15 cellular contexts compared by ENCODE assay signal in genomic region chr2:21263622-21264021, GRCh38.
DNase-seq lines count a peak whose midpoint lies in the region; ATAC-seq and TF ChIP-seq lines count a peak whose summit lies in the region.
"Had no signal": no experiment of that assay in that cellular context is flagged by ENCODE, and none has a peak within 500 bp of the region (broad histone marks: within the 10 kb centered on the region; RNA-seq: fewer than 3 reads in every experiment).

No MANE protein-coding gene starts in this region.

- peak overlapping the region; percentile 98 for H3K27ac ChIP-seq in cingulate gyrus (ENCODE audit: low read depth, low read length)
- no peak overlapping the region for H3K27ac ChIP-seq in upper lobe of left lung

- TF ChIP-seq EP300 in upper lobe of left lung (IDR thresholded peaks at IDR 0.05) = no peak

- TF ChIP-seq POLR2A in upper lobe of left lung (IDR thresholded peaks at IDR 0.05) = no peak

- no peaks in the 10 kb centered on the region for H3K27me3 ChIP-seq in upper lobe of left lung
- H3K27me3 ChIP-seq: MG63 had no signal

- TF ChIP-seq CTCF in upper lobe of left lung (IDR thresholded peaks at IDR 0.05) = no peak

- DNase-seq in C1 segment of cervical spinal cord (lab: John Stamatoyannopoulos, UW) (peak in 12 of 14 donors; percentile 27 to 85 (median 65)), islet precursor cell (peak; percentile 32), putamen (ENCODE audit: low spot score) (peak; percentile 90), NCI-H1436 (lab: John Stamatoyannopoulos, UW) (no peak), MV-4-11 (lab: John Stamatoyannopoulos, UW) (no peak), upper lobe of left lung (no peak), NCI-H1092 (lab: John Stamatoyannopoulos, UW) (no peak)
- DNase-seq: Caco-2, HFFc6, MG63, NCI-H1105 treated with DMSO at 0.1 percent for 48 hours, NCI-H187 treated with DMSO at 0.1 percent for 48 hours, NCI-H2171 treated with DMSO at 0.1 percent for 48 hours, NCI-H510A had no signal

- H3K9me3 ChIP-seq in upper lobe of left lung = no peaks in the 10 kb centered on the region
- H3K9me3 ChIP-seq: Caco-2, MG63 had no signal

- no peaks in the 10 kb centered on the region for H3K4me1 ChIP-seq in upper lobe of left lung

- no peaks in the 10 kb centered on the region for H3K36me3 ChIP-seq in upper lobe of left lung
- H3K36me3 ChIP-seq: MG63 had no signal

- WGBS in upper lobe of left lung, 2 donors = 85 to 92% methylated on average over 3 of the region's 3 CpGs

- no peak for ATAC-seq in upper lobe of left lung (ENCODE audit: low FRiP score in 2 of 2)

- H3K4me3 ChIP-seq in upper lobe of left lung = no peak overlapping the region
- H3K4me3 ChIP-seq: MG63 had no signal

Comparison
In these comparisons a context has a peak if more than half of its experiments do, and no peak if none do; other contexts are left out.
1. DNase-seq: peak in C1 segment of cervical spinal cord (12 of 14), islet precursor cell (single experiment) and putamen (single experiment); none in NCI-H1436 (single experiment), MV-4-11 (single experiment), upper lobe of left lung (0 of 2) and NCI-H1092 (single experiment).